Comparison of ENCODE assay signal across 3 cellular contexts in the genomic region with DNA sequence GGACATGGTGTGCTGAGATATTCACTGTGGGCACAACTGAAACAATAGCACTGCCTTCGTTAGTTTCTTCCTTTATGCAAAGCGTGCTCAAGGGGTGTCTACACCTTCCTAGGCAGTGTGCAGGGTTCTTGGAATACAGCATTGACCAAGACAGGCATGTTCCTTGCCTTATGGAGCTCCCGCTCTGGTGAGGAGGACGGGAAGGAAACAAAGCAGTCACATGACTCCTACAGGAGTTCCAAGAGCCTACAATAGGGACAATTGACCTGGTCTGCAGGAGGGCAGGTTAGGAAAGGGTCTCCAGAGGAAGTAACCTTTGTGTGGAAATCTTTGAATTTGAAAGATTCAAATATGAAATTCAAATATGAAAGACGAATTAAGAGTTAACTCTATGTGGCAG.
A peak's percentile ranks its signal among the peaks of the same experiment; 100 is the strongest.
TF ChIP-seq lines count a peak whose summit lies in the region.

No MANE protein-coding gene starts in this region.

TF ChIP-seq in GM23338, 12 proteins besides CTCF, POLR2A, EP300 and RAD21 (continues in another document):
- TF ChIP-seq ZNF331 (CRISPR knock-in tag; IDR thresholded peaks at IDR 0.05; ENCODE audit: low read depth) (no peak), STAT1 (IDR thresholded peaks at IDR 0.05; ENCODE audit: unreplicated experiment) (no peak), NANOG (IDR thresholded peaks at IDR 0.05; ENCODE audit: borderline replicate concordance) (no peak), EZH2 (IDR thresholded peaks at IDR 0.05; ENCODE audit: low read depth, unreplicated experiment) (no peak), JUNB (IDR thresholded peaks at IDR 0.05; ENCODE audit: unreplicated experiment) (no peak), POLR2AphosphoS5 (IDR thresholded peaks at IDR 0.05; ENCODE audit: low read depth) (no peak), CREB1 (CRISPR knock-in tag; IDR thresholded peaks at IDR 0.05; ENCODE audit: low read depth) (no peak), ZNF114 (CRISPR knock-in tag; IDR thresholded peaks at IDR 0.05) (no peak)
- TF ChIP-seq, protein P1, sequence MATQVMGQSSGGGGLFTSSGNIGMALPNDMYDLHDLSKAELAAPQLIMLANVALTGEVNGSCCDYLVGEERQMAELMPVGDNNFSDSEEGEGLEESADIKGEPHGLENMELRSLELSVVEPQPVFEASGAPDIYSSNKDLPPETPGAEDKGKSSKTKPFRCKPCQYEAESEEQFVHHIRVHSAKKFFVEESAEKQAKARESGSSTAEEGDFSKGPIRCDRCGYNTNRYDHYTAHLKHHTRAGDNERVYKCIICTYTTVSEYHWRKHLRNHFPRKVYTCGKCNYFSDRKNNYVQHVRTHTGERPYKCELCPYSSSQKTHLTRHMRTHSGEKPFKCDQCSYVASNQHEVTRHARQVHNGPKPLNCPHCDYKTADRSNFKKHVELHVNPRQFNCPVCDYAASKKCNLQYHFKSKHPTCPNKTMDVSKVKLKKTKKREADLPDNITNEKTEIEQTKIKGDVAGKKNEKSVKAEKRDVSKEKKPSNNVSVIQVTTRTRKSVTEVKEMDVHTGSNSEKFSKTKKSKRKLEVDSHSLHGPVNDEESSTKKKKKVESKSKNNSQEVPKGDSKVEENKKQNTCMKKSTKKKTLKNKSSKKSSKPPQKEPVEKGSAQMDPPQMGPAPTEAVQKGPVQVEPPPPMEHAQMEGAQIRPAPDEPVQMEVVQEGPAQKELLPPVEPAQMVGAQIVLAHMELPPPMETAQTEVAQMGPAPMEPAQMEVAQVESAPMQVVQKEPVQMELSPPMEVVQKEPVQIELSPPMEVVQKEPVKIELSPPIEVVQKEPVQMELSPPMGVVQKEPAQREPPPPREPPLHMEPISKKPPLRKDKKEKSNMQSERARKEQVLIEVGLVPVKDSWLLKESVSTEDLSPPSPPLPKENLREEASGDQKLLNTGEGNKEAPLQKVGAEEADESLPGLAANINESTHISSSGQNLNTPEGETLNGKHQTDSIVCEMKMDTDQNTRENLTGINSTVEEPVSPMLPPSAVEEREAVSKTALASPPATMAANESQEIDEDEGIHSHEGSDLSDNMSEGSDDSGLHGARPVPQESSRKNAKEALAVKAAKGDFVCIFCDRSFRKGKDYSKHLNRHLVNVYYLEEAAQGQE (IDR thresholded peaks at IDR 0.05; ENCODE audit: unreplicated experiment) = no peak
- TF ChIP-seq, protein P2, sequence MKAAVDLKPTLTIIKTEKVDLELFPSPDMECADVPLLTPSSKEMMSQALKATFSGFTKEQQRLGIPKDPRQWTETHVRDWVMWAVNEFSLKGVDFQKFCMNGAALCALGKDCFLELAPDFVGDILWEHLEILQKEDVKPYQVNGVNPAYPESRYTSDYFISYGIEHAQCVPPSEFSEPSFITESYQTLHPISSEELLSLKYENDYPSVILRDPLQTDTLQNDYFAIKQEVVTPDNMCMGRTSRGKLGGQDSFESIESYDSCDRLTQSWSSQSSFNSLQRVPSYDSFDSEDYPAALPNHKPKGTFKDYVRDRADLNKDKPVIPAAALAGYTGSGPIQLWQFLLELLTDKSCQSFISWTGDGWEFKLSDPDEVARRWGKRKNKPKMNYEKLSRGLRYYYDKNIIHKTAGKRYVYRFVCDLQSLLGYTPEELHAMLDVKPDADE (IDR thresholded peaks at IDR 0.05) = no peak

TF ChIP-seq in WTC11, 78 proteins besides CTCF, POLR2A, EP300 and RAD21:
- TF ChIP-seq HMGXB4 (CRISPR knock-in tag; IDR thresholded peaks at IDR 0.05) (no peak), PREB (CRISPR knock-in tag; IDR thresholded peaks at IDR 0.05; ENCODE audit: borderline replicate concordance) (no peak)
- TF ChIP-seq, protein P3, sequence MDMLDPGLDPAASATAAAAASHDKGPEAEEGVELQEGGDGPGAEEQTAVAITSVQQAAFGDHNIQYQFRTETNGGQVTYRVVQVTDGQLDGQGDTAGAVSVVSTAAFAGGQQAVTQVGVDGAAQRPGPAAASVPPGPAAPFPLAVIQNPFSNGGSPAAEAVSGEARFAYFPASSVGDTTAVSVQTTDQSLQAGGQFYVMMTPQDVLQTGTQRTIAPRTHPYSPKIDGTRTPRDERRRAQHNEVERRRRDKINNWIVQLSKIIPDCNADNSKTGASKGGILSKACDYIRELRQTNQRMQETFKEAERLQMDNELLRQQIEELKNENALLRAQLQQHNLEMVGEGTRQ (CRISPR knock-in tag; IDR thresholded peaks at IDR 0.05) = peak; percentile 62

TF ChIP-seq in H1, 55 proteins besides CTCF, POLR2A, EP300 and RAD21:
- TF ChIP-seq KDM5A (IDR thresholded peaks at IDR 0.05; ENCODE audit: low read length) = no peak
- TF ChIP-seq TBP (IDR thresholded peaks at IDR 0.05; ENCODE audit: low read depth, low read length) = no peak
- TF ChIP-seq PHF8 (conservative IDR thresholded peaks at IDR 0.05; ENCODE audit: low read depth, low read length) = no peak
- TF ChIP-seq MAX (IDR thresholded peaks at IDR 0.05) = no peak
- TF ChIP-seq KDM1A (IDR thresholded peaks at IDR 0.05; ENCODE audit: borderline replicate concordance, low read length) = no peak
- TF ChIP-seq SUZ12 (IDR thresholded peaks at IDR 0.05; ENCODE audit: low read length) = no peak
- no peak for TF ChIP-seq CEBPB (IDR thresholded peaks at IDR 0.05; ENCODE audit: low read depth, low read length)
- TF ChIP-seq YY1 (IDR thresholded peaks at IDR 0.05; ENCODE audit: low read depth, low read length) = no peak
- no peak for TF ChIP-seq CHD1 (IDR thresholded peaks at IDR 0.05; ENCODE audit: low read depth, low read length)
- TF ChIP-seq ASH2L (IDR thresholded peaks at IDR 0.05; ENCODE audit: low read length) = no peak
- TF ChIP-seq ZNF274 (IDR thresholded peaks at IDR 0.05; ENCODE audit: borderline replicate concordance, extremely low read depth, low read length) = no peak
- no peak for TF ChIP-seq CTBP2 (IDR thresholded peaks at IDR 0.05; ENCODE audit: borderline replicate concordance, insufficient read depth, insufficient read length, low read length)
- no peak for TF ChIP-seq RXRA (IDR thresholded peaks at IDR 0.05; ENCODE audit: insufficient read depth, low read depth, low read length)
- no peak for TF ChIP-seq KDM4A (IDR thresholded peaks at IDR 0.05; ENCODE audit: low read depth, low read length, severe bottlenecking)
